Comparison of ENCODE assay signal across 8 cellular contexts in genomic region chr14:104724407-104724980, GRCh38. TPM values are rescaled to one million over a fixed set of nuclear protein-coding genes. Genes with fewer than 3 reads are reported as not detected.
A peak's percentile ranks its signal among the peaks of the same experiment; 100 is the strongest.
DNase-seq lines count a peak whose midpoint lies in the region; ATAC-seq and TF ChIP-seq lines count a peak whose summit lies in the region.

No MANE protein-coding gene starts in this region.

- peak in 1 of 2 donors; percentile 27 for TF ChIP-seq POLR2A in gastrocnemius medialis (IDR thresholded peaks at IDR 0.05)

- in situ Hi-C loops in gastrocnemius medialis (cut with MboI; ENCODE audit: low sequenced_read_pairs in 4 of 4): no loop called here

- H3K27me3 ChIP-seq in right atrium auricular region (no peaks in the 10 kb centered on the region), gastrocnemius medialis (no peaks in the 10 kb centered on the region)

- H3K27ac ChIP-seq in right atrium auricular region (peak overlapping the region; percentile 89 to 94), gastrocnemius medialis (peak overlapping the region; percentile 94 to 99 (median 96))

- no peak for TF ChIP-seq CTCF in right atrium auricular region (IDR thresholded peaks at IDR 0.05)
- TF ChIP-seq CTCF in gastrocnemius medialis (IDR thresholded peaks at IDR 0.05 in 4 of 5, conservative IDR thresholded peaks at IDR 0.05 in 1 of 5): no peak

- no peaks in the 10 kb centered on the region for H3K9me3 ChIP-seq in right atrium auricular region
- no peaks in the 10 kb centered on the region for H3K9me3 ChIP-seq in gastrocnemius medialis

- H3K4me1 ChIP-seq in right atrium auricular region: peaks cover 3 to 66% of the 10 kb centered on the region in 2 donors
- peaks cover 59 to 68% of the 10 kb centered on the region in 2 donors for H3K4me1 ChIP-seq in gastrocnemius medialis

- H3K4me3 ChIP-seq in right atrium auricular region (peak overlapping the region; percentile 63 to 75), gastrocnemius medialis (peak overlapping the region; percentile 67 to 89 (median 74))

- peak; percentile 6 for ATAC-seq in HG02885 (IDR thresholded peaks at IDR 0.05; ENCODE audit: poor library complexity, unreplicated experiment)
- peak; percentile 6 to 12 for ATAC-seq in gastrocnemius medialis

- H3K36me3 ChIP-seq in right atrium auricular region: peaks cover under 1% of the 10 kb centered on the region
- no peaks in the 10 kb centered on the region for H3K36me3 ChIP-seq in gastrocnemius medialis

- intact Hi-C loops in gastrocnemius medialis (cut with DNase I; ENCODE audit: low total_unique reads): loop anchor here (1.0 to 10.0 kb wide), 3 partner anchors 12 to 1170 kb away; no protein-coding TSS in a partner anchor

- DNase-seq in AG08396 (ENCODE audit: low spot score) (peak; percentile 57), right atrium auricular region (ENCODE audit: low spot score) (peak; percentile 81), gastrocnemius medialis (peak; percentile 40 to 89), NCI-H510A (lab: John Stamatoyannopoulos, UW) (no peak), HPDE6-E6E7 (ENCODE audit: extremely low spot score) (no peak), EL (no peak)
- DNase-seq in activated T-cell treated with anti-CD3 and anti-CD28 coated beads, Interleukin-2, amount 50 U/mL, for 48 hours: peak; percentile 42 to 50

RNA-seq across cellular contexts. Expression of gene ADSS1, which starts 0.5 kb away (rescaled TPM):
- total RNA-seq in right atrium auricular region: 100 to 1,000 TPM; 113 to 158 TPM
- 100 to 1,000 TPM; 165 to 577 (median 232) TPM for total RNA-seq in gastrocnemius medialis

RNA-seq across cellular contexts. Expression of gene SIVA1, which starts 28.5 kb away (rescaled TPM):
- total RNA-seq in right atrium auricular region (100 to 1,000 TPM; 137 to 238 TPM), gastrocnemius medialis (100 to 1,000 TPM; 228 to 357 (median 264) TPM)

RNA-seq across cellular contexts. Expression of gene INF2, which starts 35.1 kb away (rescaled TPM):
- total RNA-seq in right atrium auricular region (10 to 100 TPM; 21.9 to 43.5 TPM), gastrocnemius medialis (10 to 100 TPM; 11.6 to 34.6 (median 19.7) TPM)

Comparison
In these comparisons a context has a peak if more than half of its experiments do, and no peak if none do; other contexts are left out.
1. DNase-seq: peak in AG08396 (single experiment), activated T-cell treated with anti-CD3 and anti-CD28 coated beads, Interleukin-2, amount 50 U/mL, for 48 hours (2 of 2), right atrium auricular region (single experiment) and gastrocnemius medialis (2 of 2); none in NCI-H510A (single experiment), HPDE6-E6E7 (single experiment) and EL (single experiment).